Comparison of ENCODE assay signal across 10 cellular contexts in the genomic region with DNA sequence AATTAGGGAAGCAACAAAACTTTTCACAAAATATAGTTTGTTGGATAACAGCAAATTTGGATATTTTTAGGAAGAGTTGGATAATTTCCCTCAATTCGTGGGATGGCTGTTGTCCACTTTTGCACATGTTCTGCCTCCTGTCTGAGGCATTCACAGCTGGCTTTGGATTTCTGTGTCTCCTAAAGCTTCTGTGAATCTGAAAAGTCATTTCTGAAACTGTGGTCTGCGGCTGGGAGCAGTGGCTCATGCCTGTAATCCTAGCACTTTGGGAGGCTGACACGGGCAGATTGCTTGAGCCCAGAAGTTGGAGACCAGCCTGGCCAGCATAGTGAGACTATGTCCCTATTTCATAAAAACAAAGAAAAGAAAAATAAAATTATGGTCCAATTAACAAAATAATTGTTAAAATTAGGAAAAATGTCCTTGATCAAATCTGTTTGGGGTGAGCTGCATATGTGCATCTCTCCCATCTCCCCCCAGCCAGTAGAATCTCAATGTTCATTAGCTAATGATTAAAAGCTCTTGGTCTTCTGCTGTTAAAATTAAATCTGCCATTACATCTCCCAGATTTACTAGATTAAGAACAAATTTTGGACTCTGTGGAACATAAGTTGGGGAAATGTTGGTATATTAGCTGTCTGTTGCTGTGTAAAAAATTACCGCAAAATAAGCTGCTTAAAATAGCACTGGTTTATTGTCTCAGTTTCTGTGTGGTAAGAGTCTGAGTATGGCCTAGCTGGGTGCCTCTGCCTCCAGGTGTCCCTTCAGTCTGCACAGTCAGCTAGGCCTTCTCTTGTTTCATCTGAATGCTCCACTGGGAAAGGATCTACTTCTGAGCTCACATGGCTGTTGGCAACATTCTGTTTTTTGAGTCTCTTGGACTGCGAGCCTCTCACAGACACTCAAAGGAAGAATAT.
A peak's percentile ranks its signal among the peaks of the same experiment; 100 is the strongest.
DNase-seq lines count a peak whose midpoint lies in the region; ATAC-seq and TF ChIP-seq lines count a peak whose summit lies in the region.
"Had no signal": no experiment of that assay in that cellular context is flagged by ENCODE, and none has a peak within 500 bp of the region (broad histone marks: within the 10 kb centered on the region; RNA-seq: fewer than 3 reads in every experiment).

No MANE protein-coding gene starts in this region.

- TF ChIP-seq CTCF in AG09309 (IDR thresholded peaks at IDR 0.05; ENCODE audit: control insufficient read depth, insufficient read depth, low read depth, low read length, missing control alignments) (no peak), hepatocyte (IDR thresholded peaks at IDR 0.05; ENCODE audit: poor library complexity) (no peak)

- H3K79me2 ChIP-seq in hepatocyte: no peaks in the 10 kb centered on the region

- ATAC-seq in GM19351 (IDR thresholded peaks at IDR 0.05; ENCODE audit: unreplicated experiment) (peak; percentile 99), HG03060 (IDR thresholded peaks at IDR 0.05; ENCODE audit: low read depth, unreplicated experiment) (peak; percentile 94)
- ATAC-seq: natural killer cell had no signal

- no peaks in the 10 kb centered on the region for H3K9me2 ChIP-seq in hepatocyte (replicated peaks; ENCODE audit: insufficient read depth)

- H4K20me1 ChIP-seq in hepatocyte (ENCODE audit: insufficient read depth, poor library complexity, severe bottlenecking): no peaks in the 10 kb centered on the region

- H3K4me2 ChIP-seq in hepatocyte: no peak overlapping the region

- no peak overlapping the region for H3K27ac ChIP-seq in hepatocyte

- H3K9me3 ChIP-seq in hepatocyte (ENCODE audit: low read depth): no peaks in the 10 kb centered on the region

- no peaks in the 10 kb centered on the region for H3K27me3 ChIP-seq in hepatocyte

- H3K4me3 ChIP-seq in AG09309 (ENCODE audit: control insufficient read depth, low read depth, low read length): no peak overlapping the region
- no peak overlapping the region for H3K4me3 ChIP-seq in hepatocyte

- no peaks in the 10 kb centered on the region for H3K36me3 ChIP-seq in hepatocyte (replicated peaks; ENCODE audit: insufficient read depth, low read depth)

- H2AFZ ChIP-seq in hepatocyte: no peak overlapping the region

- H3K4me1 ChIP-seq in hepatocyte (ENCODE audit: insufficient read depth): no peaks in the 10 kb centered on the region

- 94% methylated on average over 5 of the region's 5 CpGs for WGBS in hepatocyte (ENCODE audit: low lambda C conversion rate, missing lambda C conversion rate)

- DNase-seq in AG09309 (ENCODE audit: low read depth) (peak; percentile 11), NCI-H446 (lab: John Stamatoyannopoulos, UW) (peak; percentile 54 to 81), hepatocyte (ENCODE audit: low spot score) (no peak), T-helper 9 cell (no peak), foreskin melanocyte (no peak), germinal center (ENCODE audit: low spot score) (no peak)
- DNase-seq: cerebellar nuclear complex, natural killer cell had no signal

Comparison
In these comparisons a context has a peak if more than half of its experiments do, and no peak if none do; other contexts are left out.
1. DNase-seq: peak in AG09309 (single experiment) and NCI-H446 (2 of 2); none in hepatocyte (single experiment), T-helper 9 cell (single experiment), foreskin melanocyte (single experiment) and germinal center (single experiment).